ENCODE assay signal across 7 cellular contexts in the genomic region with DNA sequence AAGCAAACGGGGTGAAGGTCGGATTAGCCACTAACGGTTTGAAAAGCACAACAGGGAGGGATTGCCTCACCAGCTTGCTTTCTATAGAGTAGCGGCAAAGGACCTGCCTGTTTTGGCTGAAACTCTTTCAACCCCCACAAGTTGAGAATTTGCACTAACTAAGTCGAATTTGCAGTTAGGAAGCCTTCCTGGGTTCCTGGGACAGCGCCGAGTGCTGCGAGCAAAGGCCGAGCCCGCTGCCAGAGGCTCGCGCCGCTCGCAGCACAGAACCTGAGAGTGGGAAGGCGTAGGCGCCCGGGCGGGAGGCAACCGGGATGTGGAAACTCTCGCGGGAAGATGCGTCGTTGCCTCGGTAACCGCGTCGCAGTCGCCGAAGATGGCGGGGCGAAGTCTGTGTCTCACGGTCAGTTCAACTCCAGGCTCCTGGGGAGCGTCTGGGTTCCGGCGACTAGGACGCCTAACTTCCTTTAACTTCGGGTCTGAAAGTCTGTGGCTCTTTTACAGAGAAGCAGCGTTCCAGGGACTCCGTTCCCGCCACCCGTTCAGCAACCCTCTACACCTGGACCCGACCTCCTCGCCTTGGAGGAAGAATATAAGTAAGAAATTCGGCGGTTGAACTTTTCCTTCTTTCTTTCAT. TPM values are rescaled to one million over a fixed set of nuclear protein-coding genes. Genes with fewer than 3 reads are reported as not detected.
DNase-seq lines count a peak whose midpoint lies in the region; ATAC-seq and TF ChIP-seq lines count a peak whose summit lies in the region.

A gene (plus strand): TSS at position 352 of the 637 bp plus-strand sequence. CDS start 25 bp downstream, at position 377.

- H3K27me3 ChIP-seq in body of pancreas: no peaks in the 10 kb centered on the region

- peak; percentile 87 for DNase-seq in NCI-H146 (lab: John Stamatoyannopoulos, UW)
- peak; percentile 25 for DNase-seq in T-helper 9 cell
- peak; percentile 88 to 92 (median 91) for DNase-seq in body of pancreas
- DNase-seq in skeletal muscle cell (ENCODE audit: low read depth): peak; percentile 44

- peaks cover 14% of the 10 kb centered on the region for H3K4me1 ChIP-seq in body of pancreas

- WGBS in body of pancreas, 2 donors: 0 to 1% methylated on average over 24 to 45 of the region's 45 CpGs

- TF ChIP-seq CTCF in body of pancreas (IDR thresholded peaks at IDR 0.05): no peak

- H3K4me3 ChIP-seq in body of pancreas (peak within 1 kb of the TSS in 1 of 2 donors; percentile 53), iPS-11a (ENCODE audit: low read depth, low read length) (peak within 1 kb of the TSS; percentile 84), skeletal muscle cell (ENCODE audit: low read depth, low read length) (peak within 1 kb of the TSS; percentile 90)

- H3K36me3 ChIP-seq in body of pancreas (replicated peaks in 1 of 2; ENCODE audit: insufficient read depth in 1 of 2, low read depth in 2 of 2): no peaks in the 10 kb centered on the region

- intact Hi-C loops in body of pancreas (cut with DNase I): no loop called here

- ATAC-seq in GM18505 (IDR thresholded peaks at IDR 0.05; ENCODE audit: unreplicated experiment) (peak; percentile 92), HG02884 (IDR thresholded peaks at IDR 0.05; ENCODE audit: unreplicated experiment) (peak; percentile 86), body of pancreas (peak; percentile 98)

- peak within 1 kb of the TSS in 3 of 4 donors; percentile 11 to 69 (median 40) for H3K27ac ChIP-seq in body of pancreas

- TF ChIP-seq POLR2A in GM18505 (IDR thresholded peaks at IDR 0.05; ENCODE audit: borderline replicate concordance, extremely low read depth, insufficient read depth, insufficient read length): peak; percentile 96
- TF ChIP-seq POLR2A in body of pancreas (IDR thresholded peaks at IDR 0.05): peak in 2 of 3 donors; percentile 68 to 75

- no peaks in the 10 kb centered on the region for H3K9me3 ChIP-seq in body of pancreas

RNA-seq across cellular contexts. Expression of the gene that starts here (rescaled TPM):
- 1 to 10 TPM; 7.5 to 7.9 TPM for total RNA-seq in body of pancreas

Comparison
In these comparisons a context has a peak if more than half of its experiments do, and no peak if none do; other contexts are left out.
1. DNase-seq: peak in every context shown above with its lines; median percentile 91 in body of pancreas; 87 in NCI-H146; 44 in skeletal muscle cell; 25 in T-helper 9 cell.